In genomic region chr3:197877902-197878301, GRCh38 we compare ENCODE assay signal across 25 cellular contexts.
A peak's percentile ranks its signal among the peaks of the same experiment; 100 is the strongest.
DNase-seq lines count a peak whose midpoint lies in the region; ATAC-seq and TF ChIP-seq lines count a peak whose summit lies in the region.
"Had no signal": no experiment of that assay in that cellular context is flagged by ENCODE, and none has a peak within 500 bp of the region (broad histone marks: within the 10 kb centered on the region; RNA-seq: fewer than 3 reads in every experiment).

No MANE protein-coding gene starts in this region.

- H4K20me1 ChIP-seq in BLaER1 (no peaks in the 10 kb centered on the region), OCI-LY7 (ENCODE audit: insufficient read depth, low read length) (no peaks in the 10 kb centered on the region)

- no peak overlapping the region for H3K4me3 Mint-ChIP-seq in T-helper 1 cell treated with Interleukin-12 subunit alpha and Interleukin-12 subunit beta and Interleukin-4 antibody, amounts not matched to agents 30 μg/mL and 1 μg/mL, for 36 hours
- H3K4me3 Mint-ChIP-seq in activated CD8-positive, alpha-beta T cell treated with anti-CD3 and anti-CD28 coated beads, Interleukin-2, amount 10 ng/mL, durations not matched to agents 7 days and 5 days: no peak overlapping the region
- no peak overlapping the region for H3K4me3 Mint-ChIP-seq in immature natural killer cell

- DNase-seq in T-helper 1 cell: no peak
- no peak for DNase-seq in activated CD8-positive, alpha-beta T cell treated with anti-CD3 and anti-CD28 coated beads, Interleukin-2, amount 10 ng/mL, durations not matched to agents 7 days and 5 days
- DNase-seq in immature natural killer cell: no peak
- DNase-seq in NCI-H187 treated with DMSO at 0.1 percent for 48 hours (lab: John Stamatoyannopoulos, UW): no peak
- no peak for DNase-seq in OCI-LY7 (ENCODE audit: low spot score)
- DNase-seq: activated CD8-positive, alpha-beta memory T cell treated with anti-CD3 and anti-CD28 coated beads, Interleukin-2, amount 50 U/mL, for 4 hours; effector CD8-positive, alpha-beta T cell; GM23248; mammary epithelial cell; NCI-H1436 treated with DMSO at 0.1 percent for 48 hours; NCI-H226; NCI-H69; ovary; retina; Right ventricle myocardium superior; T1000 had no signal

- no peaks in the 10 kb centered on the region for H3K27me3 ChIP-seq in BLaER1
- H3K27me3 ChIP-seq: gastroesophageal sphincter, ovary had no signal

- peaks cover 56% of the 10 kb centered on the region for H3K4me1 ChIP-seq in BLaER1
- no peaks in the 10 kb centered on the region for H3K4me1 ChIP-seq in OCI-LY7 (ENCODE audit: insufficient read depth, low read length, poor library complexity, severe bottlenecking)
- H3K4me1 ChIP-seq: gastroesophageal sphincter had no signal

- no peak overlapping the region for H3K4me3 ChIP-seq in BLaER1
- H3K4me3 ChIP-seq in OCI-LY7 (ENCODE audit: low read depth, low read length, poor library complexity, severe bottlenecking): no peak overlapping the region
- H3K4me3 ChIP-seq: gastroesophageal sphincter, GM23248, ovary, thoracic aorta had no signal

- no peaks in the 10 kb centered on the region for H3K27me3 Mint-ChIP-seq in T-helper 1 cell treated with Interleukin-12 subunit alpha and Interleukin-12 subunit beta and Interleukin-4 antibody, amounts not matched to agents 30 μg/mL and 1 μg/mL, for 36 hours (ENCODE audit: low read depth)
- no peaks in the 10 kb centered on the region for H3K27me3 Mint-ChIP-seq in activated CD8-positive, alpha-beta T cell treated with anti-CD3 and anti-CD28 coated beads, Interleukin-2, amount 10 ng/mL, durations not matched to agents 7 days and 5 days (ENCODE audit: low read depth)
- no peaks in the 10 kb centered on the region for H3K27me3 Mint-ChIP-seq in immature natural killer cell (ENCODE audit: low read depth in 3 of 3)

- no peak for ATAC-seq in activated CD8-positive, alpha-beta T cell treated with anti-CD3 and anti-CD28 coated beads, Interleukin-2, amount 10 ng/mL, durations not matched to agents 7 days and 5 days
- ATAC-seq in GM19324 (IDR thresholded peaks at IDR 0.05; ENCODE audit: low FRiP score, unreplicated experiment): no peak
- ATAC-seq: gastroesophageal sphincter, Panc1 had no signal

- peaks cover 19% of the 10 kb centered on the region for H3K4me1 Mint-ChIP-seq in T-helper 1 cell treated with Interleukin-12 subunit alpha and Interleukin-12 subunit beta and Interleukin-4 antibody, amounts not matched to agents 30 μg/mL and 1 μg/mL, for 36 hours (ENCODE audit: low read depth)
- H3K4me1 Mint-ChIP-seq in activated CD8-positive, alpha-beta T cell treated with anti-CD3 and anti-CD28 coated beads, Interleukin-2, amount 10 ng/mL, durations not matched to agents 7 days and 5 days (ENCODE audit: low read depth): peaks cover 21% of the 10 kb centered on the region
- peaks cover 11 to 22% of the 10 kb centered on the region in 2 donors for H3K4me1 Mint-ChIP-seq in immature natural killer cell

- H3K36me3 ChIP-seq in BLaER1 (peaks cover 23% of the 10 kb centered on the region), OCI-LY7 (ENCODE audit: insufficient read depth, low read length) (peaks cover 42% of the 10 kb centered on the region)
- H3K36me3 ChIP-seq: ovary had no signal

- CTCF ChIA-PET in activated CD8-positive, alpha-beta T cell treated with anti-CD3 and anti-CD28 coated beads, Interleukin-2, amount 10 ng/mL, durations not matched to agents 7 days and 5 days (lab: Charles Lee): interaction anchor here (0.7 kb wide), 1 partner anchor 89 kb away, joined by 3 read pairs; no protein-coding TSS in a partner anchor
- CTCF ChIA-PET in OCI-LY7 (lab: Charles Lee; ENCODE audit: unreplicated experiment): no interaction called here

- peak overlapping the region; percentile 54 for H3K4me2 ChIP-seq in BLaER1
- H3K4me2 ChIP-seq in OCI-LY7 (ENCODE audit: low read length): no peak overlapping the region

- TF ChIP-seq CTCF in OCI-LY7 (conservative IDR thresholded peaks at IDR 0.05; ENCODE audit: low read length): no peak

- no peaks in the 10 kb centered on the region for H3K9me3 Mint-ChIP-seq in T-helper 1 cell treated with Interleukin-12 subunit alpha and Interleukin-12 subunit beta and Interleukin-4 antibody, amounts not matched to agents 30 μg/mL and 1 μg/mL, for 36 hours
- no peaks in the 10 kb centered on the region for H3K9me3 Mint-ChIP-seq in activated CD8-positive, alpha-beta T cell treated with anti-CD3 and anti-CD28 coated beads, Interleukin-2, amount 10 ng/mL, durations not matched to agents 7 days and 5 days (ENCODE audit: insufficient read depth)
- H3K9me3 Mint-ChIP-seq in immature natural killer cell: no peaks in the 10 kb centered on the region

- no peak overlapping the region for H2AFZ ChIP-seq in OCI-LY7 (ENCODE audit: low read length)
- H2AFZ ChIP-seq: GM23248 had no signal

- peaks cover 32% of the 10 kb centered on the region for H3K36me3 Mint-ChIP-seq in T-helper 1 cell treated with Interleukin-12 subunit alpha and Interleukin-12 subunit beta and Interleukin-4 antibody, amounts not matched to agents 30 μg/mL and 1 μg/mL, for 36 hours (ENCODE audit: low read depth)
- peaks cover 27% of the 10 kb centered on the region for H3K36me3 Mint-ChIP-seq in activated CD8-positive, alpha-beta T cell treated with anti-CD3 and anti-CD28 coated beads, Interleukin-2, amount 10 ng/mL, durations not matched to agents 7 days and 5 days (ENCODE audit: low read depth)
- H3K36me3 Mint-ChIP-seq in immature natural killer cell: peaks cover 3 to 25% (median 24%) of the 10 kb centered on the region in 3 donors

- intact Hi-C loops in OCI-LY7 (cut with micrococcal nuclease; ENCODE audit: unreplicated experiment): no loop called here

- H3K9me3 ChIP-seq in BLaER1: no peaks in the 10 kb centered on the region
- H3K9me3 ChIP-seq in OCI-LY7 (ENCODE audit: low read length): no peaks in the 10 kb centered on the region
- H3K9me3 ChIP-seq: gastroesophageal sphincter, ovary, thoracic aorta had no signal

- H3K9ac ChIP-seq in BLaER1: peak overlapping the region; percentile 46; the same call in 1 of the 2 replicates
- H3K9ac ChIP-seq: GM23248 had no signal

- H3K79me2 ChIP-seq in OCI-LY7 (ENCODE audit: insufficient read depth, low read depth, low read length): no peaks in the 10 kb centered on the region

- no peaks in the 10 kb centered on the region for H3K9me2 ChIP-seq in OCI-LY7 (ENCODE audit: insufficient read depth, low read length)

- H3K27ac Mint-ChIP-seq in T-helper 1 cell treated with Interleukin-12 subunit alpha and Interleukin-12 subunit beta and Interleukin-4 antibody, amounts not matched to agents 30 μg/mL and 1 μg/mL, for 36 hours: peak overlapping the region; percentile 88
- peak overlapping the region; percentile 83 for H3K27ac Mint-ChIP-seq in activated CD8-positive, alpha-beta T cell treated with anti-CD3 and anti-CD28 coated beads, Interleukin-2, amount 10 ng/mL, durations not matched to agents 7 days and 5 days
- H3K27ac Mint-ChIP-seq in immature natural killer cell: peak overlapping the region in 4 of 6 donors; percentile 56 to 86 (median 85)

- BruUV-seq in OCI-LY7 (replicated peaks; lab: Mats Ljungman, UMichigan): no TSS peak

- POLR2A ChIA-PET in activated CD8-positive, alpha-beta T cell treated with anti-CD3 and anti-CD28 coated beads, Interleukin-2, amount 10 ng/mL, durations not matched to agents 7 days and 5 days (lab: Charles Lee): interaction anchor here (0.7 kb wide), 1 partner anchor 127 kb away, joined by 3 read pairs; no protein-coding TSS in a partner anchor
- POLR2A ChIA-PET in OCI-LY7 (lab: Charles Lee): no interaction called here

- peak overlapping the region; percentile 51 for H3K27ac ChIP-seq in BLaER1
- H3K27ac ChIP-seq in OCI-LY7 (ENCODE audit: low read depth, low read length, poor library complexity, severe bottlenecking): no peak overlapping the region
- H3K27ac ChIP-seq: 22Rv1, C4-2B, gastroesophageal sphincter, GM23248, ovary, thoracic aorta, VCaP had no signal
